25 cellular contexts compared by ENCODE assay signal in genomic region chr10:130218181-130218641, GRCh38.
"Had no signal": no experiment of that assay in that cellular context is flagged by ENCODE, and none has a peak within 500 bp of the region (broad histone marks: within the 10 kb centered on the region; RNA-seq: fewer than 3 reads in every experiment).

No MANE protein-coding gene starts in this region.

- H3K36me3 Mint-ChIP-seq: activated naive CD4-positive, alpha-beta T cell treated with anti-CD3 and anti-CD28 coated beads, Interleukin-2, amount 50 U/mL, for 72 hours had no signal

- H3K4me1 ChIP-seq: adrenal gland, breast epithelium, lower lobe of right lung, prostate gland, stomach had no signal

- DNase-seq: activated CD4-positive, alpha-beta T cell treated with anti-CD3 and anti-CD28 coated beads, Interleukin-2, amount 50 U/mL, for 1 hour; activated gamma-delta T cell treated with Interleukin-2 at 50 U/mL for 16 hours; activated T-cell treated with anti-CD3 and anti-CD28 coated beads, Interleukin-2, amount 50 U/mL, for 72 hours; adrenal gland; cerebellar nuclear complex; dermis blood vessel endothelial cell; effector memory CD8-positive, alpha-beta T cell; foreskin fibroblast; left colon; lower lobe of right lung; midbrain; occipital lobe; right cardiac atrium; small intestine; stimulated activated CD4-positive, alpha-beta T cell treated with anti-CD3 and anti-CD28 coated beads, Interleukin-4, amount 100 ng/mL, for 1 hour; stomach; T1000 had no signal

- H3K27me3 Mint-ChIP-seq: effector memory CD8-positive, alpha-beta T cell had no signal

- H3K27me3 ChIP-seq: adrenal gland, breast epithelium, hepatocyte, stomach had no signal

- H3K4me1 Mint-ChIP-seq: nephron; stimulated activated effector memory CD8-positive, alpha-beta T cell treated with anti-CD3 and anti-CD28 coated beads, Interleukin-12 subunit alpha, Interleukin-12 subunit beta, amount 100 ng/mL, for 72 hours had no signal

- H3K4me2 ChIP-seq: hepatocyte had no signal

- H3K27ac ChIP-seq: adrenal gland, breast epithelium, epithelial cell of prostate, hepatocyte, lower lobe of right lung, prostate gland, stomach, thoracic aorta had no signal

- ATAC-seq: activated naive CD4-positive, alpha-beta T cell treated with anti-CD3 and anti-CD28 coated beads, Interleukin-2, amount 50 U/mL, for 72 hours; activated T-cell treated with anti-CD3 and anti-CD28 coated beads, Interleukin-2, amount 50 U/mL, for 72 hours; effector memory CD8-positive, alpha-beta T cell; left colon; lower lobe of right lung; right cardiac atrium; stimulated activated effector memory CD8-positive, alpha-beta T cell treated with anti-CD3 and anti-CD28 coated beads, Interleukin-12 subunit alpha, Interleukin-12 subunit beta, amount 100 ng/mL, for 72 hours had no signal

- H3K4me3 Mint-ChIP-seq: activated T-cell treated with anti-CD3 and anti-CD28 coated beads, Interleukin-2, amount 50 U/mL, for 72 hours; effector memory CD8-positive, alpha-beta T cell; nephron; stimulated activated effector memory CD8-positive, alpha-beta T cell treated with anti-CD3 and anti-CD28 coated beads, Interleukin-12 subunit alpha, Interleukin-12 subunit beta, amount 100 ng/mL, for 72 hours had no signal

- H3K4me3 ChIP-seq: adrenal gland, breast epithelium, hepatocyte, lower lobe of right lung, prostate gland, stomach, thoracic aorta had no signal

- H3K79me2 ChIP-seq: hepatocyte had no signal

- H3K9me3 Mint-ChIP-seq: activated naive CD4-positive, alpha-beta T cell treated with anti-CD3 and anti-CD28 coated beads, Interleukin-2, amount 50 U/mL, for 72 hours; activated T-cell treated with anti-CD3 and anti-CD28 coated beads, Interleukin-2, amount 50 U/mL, for 72 hours; effector memory CD8-positive, alpha-beta T cell; nephron; stimulated activated effector memory CD8-positive, alpha-beta T cell treated with anti-CD3 and anti-CD28 coated beads, Interleukin-12 subunit alpha, Interleukin-12 subunit beta, amount 100 ng/mL, for 72 hours had no signal

- H3K27ac Mint-ChIP-seq: activated naive CD4-positive, alpha-beta T cell treated with anti-CD3 and anti-CD28 coated beads, Interleukin-2, amount 50 U/mL, for 72 hours; activated T-cell treated with anti-CD3 and anti-CD28 coated beads, Interleukin-2, amount 50 U/mL, for 72 hours; effector memory CD8-positive, alpha-beta T cell; nephron; stimulated activated effector memory CD8-positive, alpha-beta T cell treated with anti-CD3 and anti-CD28 coated beads, Interleukin-12 subunit alpha, Interleukin-12 subunit beta, amount 100 ng/mL, for 72 hours had no signal

- H2AFZ ChIP-seq: hepatocyte had no signal

- H3K9me3 ChIP-seq: adrenal gland, breast epithelium, lower lobe of right lung, prostate gland, stomach, thoracic aorta had no signal

- H3K36me3 ChIP-seq: adrenal gland, breast epithelium, lower lobe of right lung, prostate gland, stomach, thoracic aorta had no signal
